18 cellular contexts compared by ENCODE assay signal in the genomic region with DNA sequence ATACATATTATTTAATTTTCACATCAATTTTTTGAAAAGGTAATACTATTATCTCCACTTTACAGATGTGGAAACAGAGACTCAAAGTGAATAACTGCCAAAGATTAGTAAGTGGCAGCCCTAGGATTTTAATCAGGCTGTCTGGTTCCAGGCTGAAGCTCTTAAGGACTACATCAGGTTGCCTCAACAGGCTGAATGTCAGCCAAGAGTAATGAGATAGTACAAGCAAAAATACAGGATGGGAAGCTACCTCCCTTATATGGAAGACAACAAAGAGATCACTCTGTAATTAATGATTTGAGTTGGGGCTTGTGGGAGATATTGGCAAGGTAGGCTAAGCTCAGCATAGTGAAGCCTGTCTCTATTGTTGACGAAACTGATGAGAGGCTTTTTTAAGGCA.
DNase-seq lines count a peak whose midpoint lies in the region; ATAC-seq and TF ChIP-seq lines count a peak whose summit lies in the region.
"Had no signal": no experiment of that assay in that cellular context is flagged by ENCODE, and none has a peak within 500 bp of the region (broad histone marks: within the 10 kb centered on the region; RNA-seq: fewer than 3 reads in every experiment).

No MANE protein-coding gene starts in this region.

- no peak for TF ChIP-seq CTCF in WERI-Rb-1 (IDR thresholded peaks at IDR 0.05; ENCODE audit: low read depth, low read length)
- TF ChIP-seq CTCF in natural killer cell (IDR thresholded peaks at IDR 0.05), result no peak

- no peaks in the 10 kb centered on the region for H3K36me3 Mint-ChIP-seq in natural killer cell
- H3K36me3 Mint-ChIP-seq: CD14-positive monocyte had no signal

- intact Hi-C loops in natural killer cell (cut with micrococcal nuclease), result no loop called here

- H3K9me3 Mint-ChIP-seq in natural killer cell, result peaks cover 9 to 18% of the 10 kb centered on the region in 2 donors

- DNase-seq in Ammon's horn (ENCODE audit: low spot score) (peak; percentile 13), NCI-H1105 (lab: John Stamatoyannopoulos, UW) (peak; percentile 31), NCI-H2227 treated with DMSO at 0.1 percent for 48 hours (lab: John Stamatoyannopoulos, UW) (peak; percentile 74), WERI-Rb-1 (peak; percentile 25), HK-2 (ENCODE audit: unreplicated experiment) (no peak), natural killer cell (no peak)
- DNase-seq: Caco-2, DMS79, GDM1, GOT3, IMR-90, NCI-H1417 treated with DMSO at 0.1 percent for 48 hours, NCI-H526 treated with DMSO at 0.1 percent for 48 hours, RPMI8226 had no signal

- ATAC-seq in GM19397 (IDR thresholded peaks at IDR 0.05; ENCODE audit: unreplicated experiment), result no peak
- ATAC-seq in GM21529 (IDR thresholded peaks at IDR 0.05; ENCODE audit: unreplicated experiment), result no peak
- no peak for ATAC-seq in natural killer cell
- ATAC-seq: A549 had no signal

- no peaks in the 10 kb centered on the region for H3K9me3 ChIP-seq in WERI-Rb-1 (ENCODE audit: severe bottlenecking)
- H3K9me3 ChIP-seq: A549, Caco-2 had no signal

- no peaks in the 10 kb centered on the region for H3K27me3 Mint-ChIP-seq in natural killer cell (ENCODE audit: low read depth in 2 of 2)

- no peak overlapping the region for H3K27ac Mint-ChIP-seq in natural killer cell
- H3K27ac Mint-ChIP-seq: CD14-positive monocyte had no signal

- H3K4me3 ChIP-seq in WERI-Rb-1 (ENCODE audit: low read depth, low read length), result no peak overlapping the region
- H3K4me3 ChIP-seq: A549 had no signal

- no peaks in the 10 kb centered on the region for H3K36me3 ChIP-seq in WERI-Rb-1

- H3K4me3 Mint-ChIP-seq in natural killer cell, result no peak overlapping the region
- H3K4me3 Mint-ChIP-seq: CD14-positive monocyte had no signal

- no peaks in the 10 kb centered on the region for H3K4me1 Mint-ChIP-seq in natural killer cell
- H3K4me1 Mint-ChIP-seq: CD14-positive monocyte had no signal

- H3K27ac ChIP-seq in WERI-Rb-1, result peak overlapping the region; percentile 48
- H3K27ac ChIP-seq: A549 had no signal

- no peaks in the 10 kb centered on the region for H3K27me3 ChIP-seq in WERI-Rb-1 (ENCODE audit: insufficient read depth, low read depth, severe bottlenecking)

Comparison
In these comparisons a context has a peak if more than half of its experiments do, and no peak if none do; other contexts are left out.
1. DNase-seq: peak in Ammon's horn (single experiment), NCI-H1105 (single experiment), NCI-H2227 treated with DMSO at 0.1 percent for 48 hours (single experiment) and WERI-Rb-1 (single experiment); none in HK-2 (single experiment) and natural killer cell (single experiment).